In genomic region chrX:139290310-139290709, GRCh38 we compare ENCODE assay signal across 16 cellular contexts.
DNase-seq lines count a peak whose midpoint lies in the region; ATAC-seq and TF ChIP-seq lines count a peak whose summit lies in the region.
"Had no signal": no experiment of that assay in that cellular context is flagged by ENCODE, and none has a peak within 500 bp of the region (broad histone marks: within the 10 kb centered on the region; RNA-seq: fewer than 3 reads in every experiment).

No MANE protein-coding gene starts in this region.

- H3K36me3 Mint-ChIP-seq in activated CD4-positive, alpha-beta T cell treated with anti-CD3 and anti-CD28 coated beads for 36 hours (ENCODE audit: low read depth) = no peaks in the 10 kb centered on the region
- H3K36me3 Mint-ChIP-seq in Caco-2 (ENCODE audit: insufficient read depth, unreplicated experiment) = no peaks in the 10 kb centered on the region
- H3K36me3 Mint-ChIP-seq: activated naive CD4-positive, alpha-beta T cell treated with anti-CD3 and anti-CD28 coated beads, Interleukin-2, amount 50 U/mL, for 24 hours; memory B cell had no signal

- H3K9me2 ChIP-seq in PC-3 (replicated peaks; ENCODE audit: low read length) = no peaks in the 10 kb centered on the region

- no peak overlapping the region for H3K4me3 Mint-ChIP-seq in activated CD4-positive, alpha-beta T cell treated with anti-CD3 and anti-CD28 coated beads for 36 hours
- H3K4me3 Mint-ChIP-seq in Caco-2 (ENCODE audit: unreplicated experiment) = no peak overlapping the region
- H3K4me3 Mint-ChIP-seq: activated CD8-positive, alpha-beta T cell treated with anti-CD3 and anti-CD28 coated beads for 36 hours; activated naive CD4-positive, alpha-beta T cell treated with anti-CD3 and anti-CD28 coated beads, Interleukin-2, amount 50 U/mL, for 24 hours; memory B cell had no signal

- H3K9me3 ChIP-seq in PC-3 (ENCODE audit: low read length) = no peaks in the 10 kb centered on the region
- H3K9me3 ChIP-seq in Peyer's patch = no peaks in the 10 kb centered on the region
- H3K9me3 ChIP-seq in Caco-2 = no peaks in the 10 kb centered on the region
- H3K9me3 ChIP-seq in vagina = no peaks in the 10 kb centered on the region
- H3K9me3 ChIP-seq: upper lobe of right lung had no signal

- no TSS peak for BruUV-seq in PC-3 (replicated peaks; lab: Mats Ljungman, UMichigan)
- BruUV-seq in Caco-2 (replicated peaks; lab: Mats Ljungman, UMichigan) = no TSS peak

- TF ChIP-seq POLR2A in Peyer's patch (IDR thresholded peaks at IDR 0.05) (no peak), vagina (IDR thresholded peaks at IDR 0.05) (no peak)

- no peak overlapping the region for H3K4me2 ChIP-seq in PC-3 (ENCODE audit: low read length)

- POLR2A ChIA-PET in PC-3 (lab: Charles Lee; ENCODE audit: unreplicated experiment) = no interaction called here
- POLR2A ChIA-PET in activated CD4-positive, alpha-beta T cell treated with anti-CD3 and anti-CD28 coated beads for 36 hours (lab: Charles Lee) = no interaction called here
- POLR2A ChIA-PET in Caco-2 (lab: Charles Lee) = no interaction called here

- CTCF ChIA-PET in PC-3 (lab: Charles Lee) = no interaction called here
- CTCF ChIA-PET in activated CD4-positive, alpha-beta T cell treated with anti-CD3 and anti-CD28 coated beads for 36 hours (lab: Charles Lee) = no interaction called here
- CTCF ChIA-PET in Caco-2 (lab: Charles Lee) = no interaction called here

- intact Hi-C loops in PC-3 (cut with micrococcal nuclease) = no loop called here
- intact Hi-C loops in activated CD4-positive, alpha-beta T cell treated with anti-CD3 and anti-CD28 coated beads for 36 hours (cut with DNase I, micrococcal nuclease) = no loop called here
- intact Hi-C loops in Caco-2 (cut with micrococcal nuclease; ENCODE audit: unreplicated experiment) = no loop called here
- intact Hi-C loops in vagina (cut with DNase I) = no loop called here

- H3K36me3 ChIP-seq in PC-3 (ENCODE audit: low read depth, low read length) (no peaks in the 10 kb centered on the region), Peyer's patch (no peaks in the 10 kb centered on the region), Caco-2 (ENCODE audit: control insufficient read depth, insufficient read depth, low read length) (no peaks in the 10 kb centered on the region), vagina (no peaks in the 10 kb centered on the region)
- H3K36me3 ChIP-seq: upper lobe of right lung had no signal

- no peaks in the 10 kb centered on the region for H3K4me1 Mint-ChIP-seq in activated CD4-positive, alpha-beta T cell treated with anti-CD3 and anti-CD28 coated beads for 36 hours
- no peaks in the 10 kb centered on the region for H3K4me1 Mint-ChIP-seq in Caco-2 (ENCODE audit: low read depth, unreplicated experiment)
- H3K4me1 Mint-ChIP-seq: activated naive CD4-positive, alpha-beta T cell treated with anti-CD3 and anti-CD28 coated beads, Interleukin-2, amount 50 U/mL, for 24 hours; memory B cell had no signal

- H3K4me1 ChIP-seq in PC-3 (ENCODE audit: insufficient read depth, low read length) (peaks cover 50% of the 10 kb centered on the region), Peyer's patch (no peaks in the 10 kb centered on the region), Caco-2 (no peaks in the 10 kb centered on the region), vagina (no peaks in the 10 kb centered on the region)
- H3K4me1 ChIP-seq: upper lobe of right lung had no signal

- H3F3A ChIP-seq in PC-3 (ENCODE audit: low read length, unreplicated experiment) = no peaks in the 10 kb centered on the region

- H2AFZ ChIP-seq in PC-3 (ENCODE audit: low read length) = no peak overlapping the region

- DNase-seq in AG08395 (ENCODE audit: low spot score) (peak; percentile 13), PC-3 (peak; percentile 74), Peyer's patch (no peak), Caco-2 (no peak), vagina (ENCODE audit: extremely low spot score in 2 of 2) (no peak)
- DNase-seq in activated CD4-positive, alpha-beta T cell treated with anti-CD3 and anti-CD28 coated beads for 36 hours = no peak
- DNase-seq: activated CD8-positive, alpha-beta T cell treated with anti-CD3 and anti-CD28 coated beads for 36 hours; Kasumi-1; NCI-H2227 treated with DMSO at 0.1 percent for 48 hours; stimulated activated CD4-positive, alpha-beta T cell treated with anti-CD3 and anti-CD28 coated beads, Interleukin-12 subunit alpha, Interleukin-12 subunit beta, amount 100 ng/mL, for 4 hours; upper lobe of right lung had no signal

- no peaks in the 10 kb centered on the region for H4K20me1 ChIP-seq in PC-3 (ENCODE audit: low read length)

- no peaks in the 10 kb centered on the region for H3K9me3 Mint-ChIP-seq in activated CD4-positive, alpha-beta T cell treated with anti-CD3 and anti-CD28 coated beads for 36 hours (ENCODE audit: low read depth)
- no peaks in the 10 kb centered on the region for H3K9me3 Mint-ChIP-seq in Caco-2 (ENCODE audit: unreplicated experiment)
- H3K9me3 Mint-ChIP-seq: activated CD8-positive, alpha-beta T cell treated with anti-CD3 and anti-CD28 coated beads for 36 hours; activated naive CD4-positive, alpha-beta T cell treated with anti-CD3 and anti-CD28 coated beads, Interleukin-2, amount 50 U/mL, for 24 hours; memory B cell had no signal

- H3K27me3 Mint-ChIP-seq in activated CD4-positive, alpha-beta T cell treated with anti-CD3 and anti-CD28 coated beads for 36 hours = no peaks in the 10 kb centered on the region
- H3K27me3 Mint-ChIP-seq in Caco-2 (ENCODE audit: insufficient read depth, unreplicated experiment) = no peaks in the 10 kb centered on the region
- H3K27me3 Mint-ChIP-seq: activated CD8-positive, alpha-beta T cell treated with anti-CD3 and anti-CD28 coated beads for 36 hours; activated naive CD4-positive, alpha-beta T cell treated with anti-CD3 and anti-CD28 coated beads, Interleukin-2, amount 50 U/mL, for 24 hours had no signal

- no peak overlapping the region for H3K27ac Mint-ChIP-seq in activated CD4-positive, alpha-beta T cell treated with anti-CD3 and anti-CD28 coated beads for 36 hours
- H3K27ac Mint-ChIP-seq in Caco-2 (ENCODE audit: unreplicated experiment) = no peak overlapping the region
- H3K27ac Mint-ChIP-seq: activated CD8-positive, alpha-beta T cell treated with anti-CD3 and anti-CD28 coated beads for 36 hours; activated naive CD4-positive, alpha-beta T cell treated with anti-CD3 and anti-CD28 coated beads, Interleukin-2, amount 50 U/mL, for 24 hours; memory B cell had no signal

- H3K27ac ChIP-seq in PC-3 (ENCODE audit: low read length) (peak overlapping the region; percentile 48), Peyer's patch (no peak overlapping the region), vagina (no peak overlapping the region)
- H3K27ac ChIP-seq: upper lobe of right lung had no signal

- H3K27me3 ChIP-seq in PC-3 (ENCODE audit: low read length) = no peaks in the 10 kb centered on the region
- H3K27me3 ChIP-seq in Peyer's patch = no peaks in the 10 kb centered on the region
- H3K27me3 ChIP-seq in Caco-2 (replicated peaks; ENCODE audit: control insufficient read depth, insufficient read depth, low read length) = no peaks in the 10 kb centered on the region
- no peaks in the 10 kb centered on the region for H3K27me3 ChIP-seq in vagina
- H3K27me3 ChIP-seq: upper lobe of right lung had no signal

- H3K79me2 ChIP-seq in PC-3 (ENCODE audit: low read length) = no peaks in the 10 kb centered on the region

- ATAC-seq in GM18870 (IDR thresholded peaks at IDR 0.05; ENCODE audit: unreplicated experiment) (peak; percentile 90), HG03025 (IDR thresholded peaks at IDR 0.05; ENCODE audit: low FRiP score, unreplicated experiment) (peak; percentile 72), PC-3 (no peak)
- ATAC-seq in activated CD4-positive, alpha-beta T cell treated with anti-CD3 and anti-CD28 coated beads for 36 hours = no peak
- ATAC-seq: activated CD8-positive, alpha-beta T cell treated with anti-CD3 and anti-CD28 coated beads for 36 hours; esophagus mucosa; upper lobe of right lung had no signal

- TF ChIP-seq CTCF in PC-3 (conservative IDR thresholded peaks at IDR 0.05; ENCODE audit: low read depth, low read length) = no peak
- no peak for TF ChIP-seq CTCF in Peyer's patch (IDR thresholded peaks at IDR 0.05)
- no peak for TF ChIP-seq CTCF in Caco-2 (IDR thresholded peaks at IDR 0.05; ENCODE audit: insufficient read depth in 1 of 2, low read depth in 1 of 2, low read length in 1 of 2, severe bottlenecking in 1 of 2, unreplicated experiment in 1 of 2)
- TF ChIP-seq CTCF in vagina (IDR thresholded peaks at IDR 0.05) = no peak

- H3K9ac ChIP-seq in PC-3 (ENCODE audit: low read length) = no peak overlapping the region

- H3K4me3 ChIP-seq in PC-3 (ENCODE audit: low read length) = no peak overlapping the region
- H3K4me3 ChIP-seq in Peyer's patch = no peak overlapping the region
- H3K4me3 ChIP-seq in Caco-2 (ENCODE audit: low read depth, low read length) = no peak overlapping the region
- H3K4me3 ChIP-seq in vagina = no peak overlapping the region
- H3K4me3 ChIP-seq: upper lobe of right lung had no signal

Comparison
In these comparisons a context has a peak if more than half of its experiments do, and no peak if none do; other contexts are left out.
1. DNase-seq: peak in AG08395 (single experiment) and PC-3 (single experiment); none in activated CD4-positive, alpha-beta T cell treated with anti-CD3 and anti-CD28 coated beads for 36 hours (single experiment), Peyer's patch (0 of 3), Caco-2 (0 of 2) and vagina (0 of 2).
2. ATAC-seq: peak in GM18870 (single experiment) and HG03025 (single experiment); none in PC-3 (single experiment) and activated CD4-positive, alpha-beta T cell treated with anti-CD3 and anti-CD28 coated beads for 36 hours (single experiment).